In genomic region chr2:119681196-119681867, GRCh38 we compare ENCODE assay signal across 24 cellular contexts. TPM values are rescaled to one million over a fixed set of nuclear protein-coding genes. Genes with fewer than 3 reads are reported as not detected.
DNase-seq lines count a peak whose midpoint lies in the region; ATAC-seq and TF ChIP-seq lines count a peak whose summit lies in the region.
"Had no signal": no experiment of that assay in that cellular context is flagged by ENCODE, and none has a peak within 500 bp of the region (broad histone marks: within the 10 kb centered on the region; RNA-seq: fewer than 3 reads in every experiment).

No MANE protein-coding gene starts in this region.

- H3K27ac ChIP-seq in trophoblast cell (ENCODE audit: low read depth, low read length): no peak overlapping the region
- H3K27ac ChIP-seq: adrenal gland; BLaER1 treated with 17β-estradiol and CSF1 and Interleukin-3, amounts not matched to agents 10 nM and 100 nM; gastrocnemius medialis; left ventricle myocardium inferior; neural progenitor cell had no signal

- H3K36me3 Mint-ChIP-seq in activated T-cell treated with anti-CD3 and anti-CD28 coated beads, Interleukin-2, amount 50 U/mL, for 4 hours (ENCODE audit: insufficient read depth): peaks cover 11% of the 10 kb centered on the region
- H3K36me3 Mint-ChIP-seq in Calu3 (ENCODE audit: insufficient read depth, unreplicated experiment) (peaks cover 30% of the 10 kb centered on the region), brain (peaks cover 21% of the 10 kb centered on the region)

- no peak overlapping the region for H2AFZ ChIP-seq in trophoblast cell (ENCODE audit: insufficient read depth, low read length, poor library complexity)
- H2AFZ ChIP-seq: neural progenitor cell had no signal

- H3K18ac ChIP-seq in trophoblast cell (ENCODE audit: low read length): no peak overlapping the region

- peaks cover 6% of the 10 kb centered on the region for H3K79me1 ChIP-seq in trophoblast cell (ENCODE audit: low read length)

- H3K9me3 Mint-ChIP-seq in activated T-cell treated with anti-CD3 and anti-CD28 coated beads, Interleukin-2, amount 50 U/mL, for 4 hours: no peaks in the 10 kb centered on the region
- H3K9me3 Mint-ChIP-seq in Calu3 (ENCODE audit: low read depth, unreplicated experiment): no peaks in the 10 kb centered on the region
- peaks cover 0 to 3% (median 0%) of the 10 kb centered on the region in 5 experiments for H3K9me3 Mint-ChIP-seq in brain
- H3K9me3 Mint-ChIP-seq: mesothelial cell of epicardium, neural progenitor cell had no signal

- no peak overlapping the region for H3K14ac ChIP-seq in trophoblast cell (ENCODE audit: low read length)

- no peak overlapping the region for H3K23ac ChIP-seq in trophoblast cell (ENCODE audit: low read length)

- H3K4me1 ChIP-seq in trophoblast cell (ENCODE audit: control insufficient read depth in 1 of 2, insufficient read depth in 2 of 2, low read length in 2 of 2): peaks cover 0 to 10% of the 10 kb centered on the region in 2 experiments
- H3K4me1 ChIP-seq: HAP-1 had no signal

- no peak overlapping the region for H3K4me2 ChIP-seq in trophoblast cell (ENCODE audit: low read length)
- H3K4me2 ChIP-seq: neural progenitor cell had no signal

- H3K27me3 ChIP-seq in trophoblast cell (ENCODE audit: insufficient read depth, low read length): no peaks in the 10 kb centered on the region
- H3K27me3 ChIP-seq: adrenal gland; BLaER1 treated with 17β-estradiol and CSF1 and Interleukin-3, amounts not matched to agents 10 nM and 100 nM; gastrocnemius medialis; neural progenitor cell had no signal

- no peak for TF ChIP-seq CTCF in Calu3 (IDR thresholded peaks at IDR 0.05; ENCODE audit: unreplicated experiment)
- TF ChIP-seq CTCF in brain (conservative IDR thresholded peaks at IDR 0.05): no peak

- no peak overlapping the region for H4K8ac ChIP-seq in trophoblast cell (ENCODE audit: low read depth, low read length)

- no peak for DNase-seq in activated T-cell treated with anti-CD3 and anti-CD28 coated beads, Interleukin-2, amount 50 U/mL, for 4 hours
- DNase-seq in activated T-cell treated with anti-CD3 and anti-CD28 coated beads for 4 hours (no peak), Calu3 (no peak), sciatic nerve (ENCODE audit: low spot score) (peak; percentile 48), amygdala (lab: John Stamatoyannopoulos, UW) (no peak), trophoblast cell (no peak)
- DNase-seq: cortex of kidney; gastrocnemius medialis; hypothalamus; left ventricle myocardium inferior; NCI-H1694; NCI-H2171; NCI-H524 treated with DMSO at 0.1 percent for 48 hours; SHP77; stimulated activated CD8-positive, alpha-beta memory T cell treated with anti-CD3 and anti-CD28 coated beads, Interleukin-4, amount 100 ng/mL, for 48 hours had no signal

- H3K4me3 Mint-ChIP-seq in activated T-cell treated with anti-CD3 and anti-CD28 coated beads, Interleukin-2, amount 50 U/mL, for 4 hours: peak overlapping the region; percentile 37
- peak overlapping the region; percentile 21 for H3K4me3 Mint-ChIP-seq in Calu3 (ENCODE audit: low read depth, unreplicated experiment)
- H3K4me3 Mint-ChIP-seq in brain: peak overlapping the region; percentile 59 to 90 (median 84)

- H3K4me3 ChIP-seq in trophoblast cell (ENCODE audit: low read depth, low read length): no peak overlapping the region
- H3K4me3 ChIP-seq: adrenal gland; BLaER1 treated with 17β-estradiol and CSF1 and Interleukin-3, amounts not matched to agents 10 nM and 100 nM; gastrocnemius medialis; HAP-1; left ventricle myocardium inferior; neural progenitor cell had no signal

- no peak overlapping the region for H3K4ac ChIP-seq in trophoblast cell (ENCODE audit: low read depth, low read length)

- BruUV-seq in Calu3 (replicated peaks; lab: Mats Ljungman, UMichigan): no TSS peak

- intact Hi-C loops in Calu3 (cut with micrococcal nuclease; ENCODE audit: unreplicated experiment): no loop called here
- intact Hi-C loops in sciatic nerve (cut with DNase I): no loop called here

- no CpG with 5 or more reads among the region's 25 CpGs for WGBS in trophoblast cell (ENCODE audit: extremely low coverage, insufficient coverage, insufficient read length)

- H2AK5ac ChIP-seq in trophoblast cell (ENCODE audit: low read length): no peak overlapping the region

- H2BK5ac ChIP-seq in trophoblast cell (ENCODE audit: low read depth, low read length, poor library complexity): no peak overlapping the region

- H3K9me3 ChIP-seq in trophoblast cell (ENCODE audit: insufficient read depth, low read depth, low read length): peaks cover 6% of the 10 kb centered on the region
- H3K9me3 ChIP-seq: adrenal gland; BLaER1 treated with 17β-estradiol and CSF1 and Interleukin-3, amounts not matched to agents 10 nM and 100 nM; gastrocnemius medialis; HAP-1; left ventricle myocardium inferior had no signal

- peaks cover 7 to 13% of the 10 kb centered on the region in 2 experiments for H3K36me3 ChIP-seq in trophoblast cell (ENCODE audit: control insufficient read depth in 1 of 2, insufficient read depth in 2 of 2, low read length in 2 of 2)
- H3K36me3 ChIP-seq: neural progenitor cell had no signal

- H3K27ac Mint-ChIP-seq in Calu3 (ENCODE audit: unreplicated experiment) (no peak overlapping the region), brain (peak overlapping the region in 2 of 5 experiments; percentile 22 to 33)
- H3K27ac Mint-ChIP-seq: mesothelial cell of epicardium, neural progenitor cell had no signal

- CTCF ChIA-PET in Calu3 (lab: Charles Lee): no interaction called here

- H2BK120ac ChIP-seq in trophoblast cell (ENCODE audit: insufficient read depth, low read length, poor library complexity): no peak overlapping the region

- H3K27me3 Mint-ChIP-seq in activated T-cell treated with anti-CD3 and anti-CD28 coated beads, Interleukin-2, amount 50 U/mL, for 4 hours (ENCODE audit: low read depth): no peaks in the 10 kb centered on the region
- H3K27me3 Mint-ChIP-seq in Calu3 (ENCODE audit: unreplicated experiment) (no peaks in the 10 kb centered on the region), brain (peaks cover 4% of the 10 kb centered on the region)
- H3K27me3 Mint-ChIP-seq: progenitor cell of endocrine pancreas had no signal

- H2BK12ac ChIP-seq in trophoblast cell (ENCODE audit: low read length): no peak overlapping the region

- peaks cover 2% of the 10 kb centered on the region for H3K79me2 ChIP-seq in trophoblast cell (ENCODE audit: control insufficient read depth, insufficient read depth, low read length, poor library complexity)

- no peak overlapping the region for H4K91ac ChIP-seq in trophoblast cell (ENCODE audit: low read depth, low read length)

- no peak overlapping the region for H4K12ac ChIP-seq in trophoblast cell (ENCODE audit: low read depth, low read length)

- no peak for ATAC-seq in activated T-cell treated with anti-CD3 and anti-CD28 coated beads, Interleukin-2, amount 50 U/mL, for 4 hours
- no peak for ATAC-seq in sciatic nerve
- ATAC-seq in GM18907 (IDR thresholded peaks at IDR 0.05; ENCODE audit: unreplicated experiment): no peak
- ATAC-seq: activated CD4-positive, CD25-positive, alpha-beta regulatory T cell treated with anti-CD3 and anti-CD28 coated beads, Interleukin-2, amount 50 U/mL, for 24 hours; gastrocnemius medialis had no signal

- no peak overlapping the region for H3K9ac ChIP-seq in trophoblast cell (ENCODE audit: low read length)
- H3K9ac ChIP-seq: BLaER1 treated with 17β-estradiol and CSF1 and Interleukin-3, amounts not matched to agents 10 nM and 100 nM; neural progenitor cell had no signal

- peaks cover 26% of the 10 kb centered on the region for H3K4me1 Mint-ChIP-seq in activated T-cell treated with anti-CD3 and anti-CD28 coated beads, Interleukin-2, amount 50 U/mL, for 4 hours (ENCODE audit: low read depth)
- H3K4me1 Mint-ChIP-seq in Calu3 (ENCODE audit: low read depth, unreplicated experiment) (peaks cover 34% of the 10 kb centered on the region), brain (peaks cover 67% of the 10 kb centered on the region)

RNA-seq across cellular contexts. Expression of gene TMEM177, which starts 2.3 kb away (rescaled TPM):
- 10 to 100 TPM; 13.6 to 19.3 (median 16.4) TPM for total RNA-seq in activated T-cell treated with anti-CD3 and anti-CD28 coated beads, Interleukin-2, amount 50 U/mL, for 4 hours
- total RNA-seq in Calu3 (2022) (26.4 and 27.3 TPM in 2 replicates), sciatic nerve (8.2 TPM)
- polyA plus RNA-seq in brain (ENCODE audit: insufficient read depth, low read depth, low replicate concordance): 6.9 TPM
- polyA plus RNA-seq in trophoblast cell (2013): 4.8 and 5.4 TPM in 2 replicates

Comparison
In these comparisons a context has a peak if more than half of its experiments do, and no peak if none do; other contexts are left out.
1. H3K4me3 Mint-ChIP-seq: peak in every context shown above with its lines; median percentile 84 in brain; 37 in activated T-cell treated with anti-CD3 and anti-CD28 coated beads, Interleukin-2, amount 50 U/mL, for 4 hours; 21 in Calu3.